In the genomic region with DNA sequence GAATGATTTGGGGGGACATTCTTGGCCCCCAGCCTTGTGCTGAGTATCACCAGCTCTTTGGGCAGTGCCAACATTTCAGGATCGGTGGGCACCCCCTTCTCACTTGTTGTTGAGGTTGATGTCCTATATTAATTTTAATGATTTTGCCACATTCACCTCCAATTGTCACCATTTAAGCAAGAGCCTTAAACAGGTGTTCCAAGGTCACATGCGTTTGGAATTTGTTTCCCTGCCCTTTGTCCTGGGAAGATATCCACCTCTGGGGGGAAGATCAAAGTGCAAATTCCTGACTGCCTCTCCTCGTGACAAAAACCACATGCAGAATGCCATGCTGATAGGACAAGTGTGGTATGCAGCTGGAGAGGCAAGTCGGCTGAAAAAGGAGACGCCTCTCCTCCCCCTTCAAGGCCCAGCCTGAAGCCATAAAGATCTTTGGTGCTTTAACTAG, we compare ENCODE assay signal across 1 cellular context.
TF ChIP-seq lines count a peak whose summit lies in the region.

No MANE protein-coding gene starts in this region.

TF ChIP-seq in H1, 55 proteins besides CTCF, POLR2A, EP300 and RAD21:
- TF ChIP-seq, protein P1, sequence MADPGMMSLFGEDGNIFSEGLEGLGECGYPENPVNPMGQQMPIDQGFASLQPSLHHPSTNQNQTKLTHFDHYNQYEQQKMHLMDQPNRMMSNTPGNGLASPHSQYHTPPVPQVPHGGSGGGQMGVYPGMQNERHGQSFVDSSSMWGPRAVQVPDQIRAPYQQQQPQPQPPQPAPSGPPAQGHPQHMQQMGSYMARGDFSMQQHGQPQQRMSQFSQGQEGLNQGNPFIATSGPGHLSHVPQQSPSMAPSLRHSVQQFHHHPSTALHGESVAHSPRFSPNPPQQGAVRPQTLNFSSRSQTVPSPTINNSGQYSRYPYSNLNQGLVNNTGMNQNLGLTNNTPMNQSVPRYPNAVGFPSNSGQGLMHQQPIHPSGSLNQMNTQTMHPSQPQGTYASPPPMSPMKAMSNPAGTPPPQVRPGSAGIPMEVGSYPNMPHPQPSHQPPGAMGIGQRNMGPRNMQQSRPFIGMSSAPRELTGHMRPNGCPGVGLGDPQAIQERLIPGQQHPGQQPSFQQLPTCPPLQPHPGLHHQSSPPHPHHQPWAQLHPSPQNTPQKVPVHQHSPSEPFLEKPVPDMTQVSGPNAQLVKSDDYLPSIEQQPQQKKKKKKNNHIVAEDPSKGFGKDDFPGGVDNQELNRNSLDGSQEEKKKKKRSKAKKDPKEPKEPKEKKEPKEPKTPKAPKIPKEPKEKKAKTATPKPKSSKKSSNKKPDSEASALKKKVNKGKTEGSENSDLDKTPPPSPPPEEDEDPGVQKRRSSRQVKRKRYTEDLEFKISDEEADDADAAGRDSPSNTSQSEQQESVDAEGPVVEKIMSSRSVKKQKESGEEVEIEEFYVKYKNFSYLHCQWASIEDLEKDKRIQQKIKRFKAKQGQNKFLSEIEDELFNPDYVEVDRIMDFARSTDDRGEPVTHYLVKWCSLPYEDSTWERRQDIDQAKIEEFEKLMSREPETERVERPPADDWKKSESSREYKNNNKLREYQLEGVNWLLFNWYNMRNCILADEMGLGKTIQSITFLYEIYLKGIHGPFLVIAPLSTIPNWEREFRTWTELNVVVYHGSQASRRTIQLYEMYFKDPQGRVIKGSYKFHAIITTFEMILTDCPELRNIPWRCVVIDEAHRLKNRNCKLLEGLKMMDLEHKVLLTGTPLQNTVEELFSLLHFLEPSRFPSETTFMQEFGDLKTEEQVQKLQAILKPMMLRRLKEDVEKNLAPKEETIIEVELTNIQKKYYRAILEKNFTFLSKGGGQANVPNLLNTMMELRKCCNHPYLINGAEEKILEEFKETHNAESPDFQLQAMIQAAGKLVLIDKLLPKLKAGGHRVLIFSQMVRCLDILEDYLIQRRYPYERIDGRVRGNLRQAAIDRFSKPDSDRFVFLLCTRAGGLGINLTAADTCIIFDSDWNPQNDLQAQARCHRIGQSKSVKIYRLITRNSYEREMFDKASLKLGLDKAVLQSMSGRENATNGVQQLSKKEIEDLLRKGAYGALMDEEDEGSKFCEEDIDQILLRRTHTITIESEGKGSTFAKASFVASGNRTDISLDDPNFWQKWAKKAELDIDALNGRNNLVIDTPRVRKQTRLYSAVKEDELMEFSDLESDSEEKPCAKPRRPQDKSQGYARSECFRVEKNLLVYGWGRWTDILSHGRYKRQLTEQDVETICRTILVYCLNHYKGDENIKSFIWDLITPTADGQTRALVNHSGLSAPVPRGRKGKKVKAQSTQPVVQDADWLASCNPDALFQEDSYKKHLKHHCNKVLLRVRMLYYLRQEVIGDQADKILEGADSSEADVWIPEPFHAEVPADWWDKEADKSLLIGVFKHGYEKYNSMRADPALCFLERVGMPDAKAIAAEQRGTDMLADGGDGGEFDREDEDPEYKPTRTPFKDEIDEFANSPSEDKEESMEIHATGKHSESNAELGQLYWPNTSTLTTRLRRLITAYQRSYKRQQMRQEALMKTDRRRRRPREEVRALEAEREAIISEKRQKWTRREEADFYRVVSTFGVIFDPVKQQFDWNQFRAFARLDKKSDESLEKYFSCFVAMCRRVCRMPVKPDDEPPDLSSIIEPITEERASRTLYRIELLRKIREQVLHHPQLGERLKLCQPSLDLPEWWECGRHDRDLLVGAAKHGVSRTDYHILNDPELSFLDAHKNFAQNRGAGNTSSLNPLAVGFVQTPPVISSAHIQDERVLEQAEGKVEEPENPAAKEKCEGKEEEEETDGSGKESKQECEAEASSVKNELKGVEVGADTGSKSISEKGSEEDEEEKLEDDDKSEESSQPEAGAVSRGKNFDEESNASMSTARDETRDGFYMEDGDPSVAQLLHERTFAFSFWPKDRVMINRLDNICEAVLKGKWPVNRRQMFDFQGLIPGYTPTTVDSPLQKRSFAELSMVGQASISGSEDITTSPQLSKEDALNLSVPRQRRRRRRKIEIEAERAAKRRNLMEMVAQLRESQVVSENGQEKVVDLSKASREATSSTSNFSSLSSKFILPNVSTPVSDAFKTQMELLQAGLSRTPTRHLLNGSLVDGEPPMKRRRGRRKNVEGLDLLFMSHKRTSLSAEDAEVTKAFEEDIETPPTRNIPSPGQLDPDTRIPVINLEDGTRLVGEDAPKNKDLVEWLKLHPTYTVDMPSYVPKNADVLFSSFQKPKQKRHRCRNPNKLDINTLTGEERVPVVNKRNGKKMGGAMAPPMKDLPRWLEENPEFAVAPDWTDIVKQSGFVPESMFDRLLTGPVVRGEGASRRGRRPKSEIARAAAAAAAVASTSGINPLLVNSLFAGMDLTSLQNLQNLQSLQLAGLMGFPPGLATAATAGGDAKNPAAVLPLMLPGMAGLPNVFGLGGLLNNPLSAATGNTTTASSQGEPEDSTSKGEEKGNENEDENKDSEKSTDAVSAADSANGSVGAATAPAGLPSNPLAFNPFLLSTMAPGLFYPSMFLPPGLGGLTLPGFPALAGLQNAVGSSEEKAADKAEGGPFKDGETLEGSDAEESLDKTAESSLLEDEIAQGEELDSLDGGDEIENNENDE (IDR thresholded peaks at IDR 0.05; ENCODE audit: insufficient replicate concordance, low read length): no peak
- no peak for TF ChIP-seq CBX5 (IDR thresholded peaks at IDR 0.05; ENCODE audit: low read depth, low read length)
- TF ChIP-seq CTBP2 (IDR thresholded peaks at IDR 0.05; ENCODE audit: borderline replicate concordance, insufficient read depth, insufficient read length, low read length): no peak
- TF ChIP-seq JUN (IDR thresholded peaks at IDR 0.05; ENCODE audit: low read depth, low read length): no peak
- no peak for TF ChIP-seq KDM5A (IDR thresholded peaks at IDR 0.05; ENCODE audit: low read length)
- TF ChIP-seq NANOG (IDR thresholded peaks at IDR 0.05; ENCODE audit: insufficient read depth, low read depth, low read length, poor library complexity, severe bottlenecking): no peak
- TF ChIP-seq KDM4A (IDR thresholded peaks at IDR 0.05; ENCODE audit: low read depth, low read length, severe bottlenecking): no peak
- no peak for TF ChIP-seq SUZ12 (IDR thresholded peaks at IDR 0.05; ENCODE audit: low read length)
- TF ChIP-seq TAF7 (optimal IDR thresholded peaks at IDR 0.05; ENCODE audit: borderline replicate concordance, low read depth, low read length): no peak
- TF ChIP-seq, protein P2, sequence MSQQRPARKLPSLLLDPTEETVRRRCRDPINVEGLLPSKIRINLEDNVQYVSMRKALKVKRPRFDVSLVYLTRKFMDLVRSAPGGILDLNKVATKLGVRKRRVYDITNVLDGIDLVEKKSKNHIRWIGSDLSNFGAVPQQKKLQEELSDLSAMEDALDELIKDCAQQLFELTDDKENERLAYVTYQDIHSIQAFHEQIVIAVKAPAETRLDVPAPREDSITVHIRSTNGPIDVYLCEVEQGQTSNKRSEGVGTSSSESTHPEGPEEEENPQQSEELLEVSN (IDR thresholded peaks at IDR 0.05): peak; percentile 48; the same call in 1 of the 2 replicates
- peak; percentile 81 for TF ChIP-seq TEAD4 (IDR thresholded peaks at IDR 0.05; ENCODE audit: low read depth, low read length)
- TF ChIP-seq CHD1 (IDR thresholded peaks at IDR 0.05; ENCODE audit: low read depth, low read length): no peak
- TF ChIP-seq FOSL1 (IDR thresholded peaks at IDR 0.05; ENCODE audit: insufficient read depth, low read depth, low read length): no peak
- TF ChIP-seq, protein P3, sequence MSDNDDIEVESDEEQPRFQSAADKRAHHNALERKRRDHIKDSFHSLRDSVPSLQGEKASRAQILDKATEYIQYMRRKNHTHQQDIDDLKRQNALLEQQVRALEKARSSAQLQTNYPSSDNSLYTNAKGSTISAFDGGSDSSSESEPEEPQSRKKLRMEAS (IDR thresholded peaks at IDR 0.05): peak; percentile 60
- TF ChIP-seq EZH2 (IDR thresholded peaks at IDR 0.05; ENCODE audit: low read depth, low read length, severe bottlenecking): no peak
